In genomic region chrX:150365953-150366911, GRCh38 we compare ENCODE assay signal across 8 cellular contexts. TPM values are rescaled to one million over a fixed set of nuclear protein-coding genes. Genes with fewer than 3 reads are reported as not detected.
DNase-seq lines count a peak whose midpoint lies in the region; ATAC-seq and TF ChIP-seq lines count a peak whose summit lies in the region.

No MANE protein-coding gene starts in this region.

- no peaks in the 10 kb centered on the region for H3K36me3 Mint-ChIP-seq in activated CD4-positive, alpha-beta memory T cell treated with anti-CD3 and anti-CD28 coated beads for 36 hours
- H3K36me3 Mint-ChIP-seq in nephron (ENCODE audit: low read depth): no peaks in the 10 kb centered on the region

- H3K4me3 Mint-ChIP-seq in activated CD4-positive, alpha-beta memory T cell treated with anti-CD3 and anti-CD28 coated beads for 36 hours: peak overlapping the region; percentile 78
- peak overlapping the region; percentile 84 to 93 (median 91) for H3K4me3 Mint-ChIP-seq in nephron

- CTCF ChIA-PET in activated CD4-positive, alpha-beta memory T cell treated with anti-CD3 and anti-CD28 coated beads for 36 hours (lab: Charles Lee): interaction anchor here (0.6 to 2.5 kb wide), 10 partner anchors 10 to 426 kb away, joined by 3 to 11 read pairs (median 4); no protein-coding TSS in a partner anchor

- no peaks in the 10 kb centered on the region for H3K9me3 Mint-ChIP-seq in activated CD4-positive, alpha-beta memory T cell treated with anti-CD3 and anti-CD28 coated beads for 36 hours
- H3K9me3 Mint-ChIP-seq in nephron: peaks cover 16% of the 10 kb centered on the region

- POLR2A ChIA-PET in activated CD4-positive, alpha-beta memory T cell treated with anti-CD3 and anti-CD28 coated beads for 36 hours (lab: Charles Lee): interaction anchor here (0.6 to 0.7 kb wide), 2 partner anchors 112 to 192 kb away, joined by 3 to 5 read pairs; no protein-coding TSS in a partner anchor

- DNase-seq in Right ventricle myocardium inferior (ENCODE audit: missing footprints) (peak; percentile 68), cardiac septum (ENCODE audit: low spot score) (no peak), fibroblast of peridontal ligament (ENCODE audit: extremely low read depth) (peak; percentile 58), GM20000 (ENCODE audit: low spot score) (no peak)
- DNase-seq in activated CD4-positive, alpha-beta memory T cell treated with anti-CD3 and anti-CD28 coated beads for 36 hours: peak; percentile 17

- ATAC-seq in Right ventricle myocardium inferior: peak; percentile 49
- no peak for ATAC-seq in activated CD4-positive, CD25-positive, alpha-beta regulatory T cell treated with anti-CD3 and anti-CD28 coated beads, Interleukin-2, amount 50 U/mL, for 24 hours
- ATAC-seq in HG03469 (IDR thresholded peaks at IDR 0.05; ENCODE audit: unreplicated experiment): no peak

- H3K27me3 Mint-ChIP-seq in activated CD4-positive, alpha-beta memory T cell treated with anti-CD3 and anti-CD28 coated beads for 36 hours: peaks cover 2% of the 10 kb centered on the region
- H3K27me3 Mint-ChIP-seq in nephron (ENCODE audit: low read depth): peaks cover 14% of the 10 kb centered on the region

- peak overlapping the region; percentile 64 for H3K27ac Mint-ChIP-seq in activated CD4-positive, alpha-beta memory T cell treated with anti-CD3 and anti-CD28 coated beads for 36 hours
- peak overlapping the region; percentile 89 to 96 (median 94) for H3K27ac Mint-ChIP-seq in nephron

- peaks cover 18% of the 10 kb centered on the region for H3K4me1 Mint-ChIP-seq in activated CD4-positive, alpha-beta memory T cell treated with anti-CD3 and anti-CD28 coated beads for 36 hours (ENCODE audit: low read depth)
- peaks cover 10% of the 10 kb centered on the region for H3K4me1 Mint-ChIP-seq in nephron

- TF ChIP-seq CTCF in nephron (IDR thresholded peaks at IDR 0.05; ENCODE audit: unreplicated experiment in 3 of 3) (no peak), GM20000 (IDR thresholded peaks at IDR 0.05; ENCODE audit: extremely low read depth, missing control alignments) (no peak)

- intact Hi-C loops in Right ventricle myocardium inferior (cut with DNase I): loop anchor here (10.0 kb wide), 3 partner anchors 119 to 529 kb away; partner anchors contain the start of gene CD99L2
- intact Hi-C loops in cardiac septum (cut with DNase I): loop anchor here (10.0 kb wide), 2 partner anchors 179 to 209 kb away; no protein-coding TSS in a partner anchor
- intact Hi-C loops in activated CD4-positive, alpha-beta memory T cell treated with anti-CD3 and anti-CD28 coated beads for 36 hours (cut with micrococcal nuclease): loop anchor here (2.0 kb wide), 2 partner anchors 121 to 209 kb away; no protein-coding TSS in a partner anchor

RNA-seq across cellular contexts. Expression of gene MAMLD1, which starts 3.1 kb away (rescaled TPM):
- 1.8 TPM for total RNA-seq in Right ventricle myocardium inferior
- 2.6 TPM for total RNA-seq in cardiac septum
- 1 to 10 TPM; 2.1 to 2.2 TPM for total RNA-seq in activated CD4-positive, alpha-beta memory T cell treated with anti-CD3 and anti-CD28 coated beads for 36 hours

Comparison
In these comparisons a context has a peak if more than half of its experiments do, and no peak if none do; other contexts are left out.
1. DNase-seq: peak in Right ventricle myocardium inferior (single experiment), activated CD4-positive, alpha-beta memory T cell treated with anti-CD3 and anti-CD28 coated beads for 36 hours (single experiment) and fibroblast of peridontal ligament (single experiment); none in cardiac septum (single experiment) and GM20000 (single experiment).